ENCODE assay signal across 16 cellular contexts in the genomic region with DNA sequence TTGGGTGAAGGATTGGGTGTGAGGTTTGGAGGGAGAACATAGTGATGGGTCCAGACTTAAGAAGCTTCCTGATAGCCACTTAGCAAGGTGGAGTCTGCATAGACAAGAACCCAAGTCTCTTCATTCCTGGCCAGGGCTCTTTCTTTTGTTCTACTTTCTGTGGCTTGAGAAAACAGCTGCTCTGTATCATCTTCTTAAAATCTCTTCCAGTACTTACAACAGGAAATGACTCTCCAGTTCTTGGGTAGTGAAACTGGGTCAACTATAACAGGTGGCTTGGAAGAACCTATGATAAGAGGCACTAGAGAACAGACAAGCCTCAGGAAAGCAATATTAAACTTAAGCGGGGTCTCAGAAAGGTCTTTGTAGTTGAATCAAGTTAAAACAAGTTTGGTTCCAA.
DNase-seq lines count a peak whose midpoint lies in the region; ATAC-seq, FAIRE-seq and TF ChIP-seq lines count a peak whose summit lies in the region.
"Had no signal": no experiment of that assay in that cellular context is flagged by ENCODE, and none has a peak within 500 bp of the region (broad histone marks: within the 10 kb centered on the region; RNA-seq: fewer than 3 reads in every experiment).

No MANE protein-coding gene starts in this region.

- no peaks in the 10 kb centered on the region for H3K79me2 ChIP-seq in ACC112 (ENCODE audit: control insufficient read depth, insufficient read depth, low read length, unreplicated experiment)

- ATAC-seq in HG02885 (IDR thresholded peaks at IDR 0.05; ENCODE audit: poor library complexity, unreplicated experiment): no peak
- ATAC-seq in CD8-positive, alpha-beta T cell: no peak

- no peak overlapping the region for H3K4me3 Mint-ChIP-seq in brain
- H3K4me3 Mint-ChIP-seq in CD8-positive, alpha-beta T cell: no peak overlapping the region
- H3K4me3 Mint-ChIP-seq: CD4-positive, alpha-beta T cell had no signal

- H3K18ac ChIP-seq in mesenchymal stem cell (ENCODE audit: low read depth in 1 of 2, low read length in 2 of 2): peak overlapping the region in 1 of 2 experiments; percentile 47

- no peak overlapping the region for H4K91ac ChIP-seq in mesenchymal stem cell (ENCODE audit: low read length)

- no peak overlapping the region for H4K8ac ChIP-seq in mesenchymal stem cell (ENCODE audit: low read length)

- H3K14ac ChIP-seq in mesenchymal stem cell (ENCODE audit: low read length in 2 of 2): no peak overlapping the region

- peak overlapping the region in 3 of 5 experiments; percentile 37 to 86 (median 80) for H3K27ac Mint-ChIP-seq in brain
- H3K27ac Mint-ChIP-seq in CD8-positive, alpha-beta T cell: no peak overlapping the region
- H3K27ac Mint-ChIP-seq: activated T-helper 2 cell treated with anti-CD3 and anti-CD28 coated beads, Interferon-gamma antibody, Interleukin-2, Interleukin-4, amounts not matched to agents 10 μg/mL and 5 μg/mL and 100 μg/mL, durations not matched to agents 14 hours and 24 hours and 36 hours; CD4-positive, alpha-beta T cell had no signal

- DNase-seq in HCEC 1CT (peak; percentile 84), mesenchymal stem cell (peak; percentile 42), urothelium cell line (ENCODE audit: low spot score) (no peak), C1 segment of cervical spinal cord (lab: John Stamatoyannopoulos, UW) (no peak)
- no peak for DNase-seq in CD8-positive, alpha-beta T cell
- DNase-seq: CD4-positive, alpha-beta T cell; head of caudate nucleus; KBM-7; NCI-H226; WERI-Rb-1 had no signal

- POLR2A ChIA-PET in CD8-positive, alpha-beta T cell (lab: Charles Lee): no interaction called here

- no peak overlapping the region for H2BK120ac ChIP-seq in mesenchymal stem cell (ENCODE audit: low read depth, low read length)

- H2BK15ac ChIP-seq in mesenchymal stem cell (ENCODE audit: low read depth, poor library complexity, severe bottlenecking): no peak overlapping the region

- no peak overlapping the region for H3K4me2 ChIP-seq in mesenchymal stem cell (ENCODE audit: low read length, poor library complexity, severe bottlenecking)

- TF ChIP-seq CTCF in brain (conservative IDR thresholded peaks at IDR 0.05): no peak
- TF ChIP-seq CTCF in CD8-positive, alpha-beta T cell (IDR thresholded peaks at IDR 0.05): no peak

- peak overlapping the region; percentile 58 for H3K9ac ChIP-seq in mesenchymal stem cell (ENCODE audit: low read length)

- no peaks in the 10 kb centered on the region for H3K36me3 ChIP-seq in ACC112 (ENCODE audit: insufficient read depth, low read length)
- H3K36me3 ChIP-seq in mesenchymal stem cell (ENCODE audit: control insufficient read depth in 1 of 2, insufficient read depth in 2 of 2, low read depth in 1 of 2, low read length in 2 of 2): no peaks in the 10 kb centered on the region
- no peaks in the 10 kb centered on the region for H3K36me3 ChIP-seq in CD8-positive, alpha-beta T cell (ENCODE audit: insufficient read depth, low read length)
- H3K36me3 ChIP-seq: tibial artery, WERI-Rb-1 had no signal

- H3K4me3 ChIP-seq in ACC112 (ENCODE audit: low read depth, low read length): no peak overlapping the region
- no peak overlapping the region for H3K4me3 ChIP-seq in mesenchymal stem cell (ENCODE audit: insufficient read depth in 1 of 2, low read depth in 1 of 2, low read length in 2 of 2)
- H3K4me3 ChIP-seq in CD8-positive, alpha-beta T cell (ENCODE audit: low read depth, low read length): no peak overlapping the region
- H3K4me3 ChIP-seq: tibial artery had no signal

- WGBS in mesenchymal stem cell: 80% methylated on average over 1 of the region's 1 CpG

- no peaks in the 10 kb centered on the region for H3K79me1 ChIP-seq in mesenchymal stem cell (replicated peaks; ENCODE audit: low read length, poor library complexity, severe bottlenecking)

- H2AFZ ChIP-seq in ACC112 (ENCODE audit: low read length, unreplicated experiment): peak overlapping the region; percentile 70
- H2AFZ ChIP-seq in mesenchymal stem cell (ENCODE audit: low read depth, low read length): no peak overlapping the region

- H2BK5ac ChIP-seq in mesenchymal stem cell (ENCODE audit: low read depth, low read length, poor library complexity, severe bottlenecking): no peak overlapping the region

- H3K27ac ChIP-seq in ACC112 (ENCODE audit: low read depth, low read length) (no peak overlapping the region), mesenchymal stem cell (ENCODE audit: low read length, poor library complexity, severe bottlenecking) (no peak overlapping the region)
- H3K27ac ChIP-seq in CD8-positive, alpha-beta T cell (ENCODE audit: low read depth, low read length): no peak overlapping the region
- H3K27ac ChIP-seq: tibial artery, WERI-Rb-1 had no signal

- H3K9me3 Mint-ChIP-seq in brain: no peaks in the 10 kb centered on the region
- H3K9me3 Mint-ChIP-seq in CD8-positive, alpha-beta T cell: no peaks in the 10 kb centered on the region
- H3K9me3 Mint-ChIP-seq: activated T-helper 2 cell treated with anti-CD3 and anti-CD28 coated beads, Interferon-gamma antibody, Interleukin-2, Interleukin-4, amounts not matched to agents 10 μg/mL and 5 μg/mL and 100 μg/mL, durations not matched to agents 14 hours and 24 hours and 36 hours; CD4-positive, alpha-beta T cell had no signal

- CTCF ChIA-PET in CD8-positive, alpha-beta T cell (lab: Charles Lee): interaction anchor here (0.8 kb wide), 1 partner anchor 13 kb away, joined by 4 read pairs; no protein-coding TSS in a partner anchor

- no peak overlapping the region for H3K23ac ChIP-seq in mesenchymal stem cell (ENCODE audit: low read length in 2 of 2)

- peaks cover 3% of the 10 kb centered on the region for H3K9me3 ChIP-seq in mesenchymal stem cell (ENCODE audit: control insufficient read depth, low read length)
- H3K9me3 ChIP-seq in CD8-positive, alpha-beta T cell (ENCODE audit: low read length): no peaks in the 10 kb centered on the region
- H3K9me3 ChIP-seq: tibial artery had no signal

- H3K27me3 ChIP-seq in ACC112 (ENCODE audit: insufficient read depth, low read length) (no peaks in the 10 kb centered on the region), mesenchymal stem cell (ENCODE audit: control insufficient read depth in 1 of 2, insufficient read depth in 1 of 2, low read length in 2 of 2) (no peaks in the 10 kb centered on the region)
- no peaks in the 10 kb centered on the region for H3K27me3 ChIP-seq in CD8-positive, alpha-beta T cell (ENCODE audit: insufficient read depth, low read length)
- H3K27me3 ChIP-seq: tibial artery had no signal

- peaks cover 12% of the 10 kb centered on the region for H3K4me1 ChIP-seq in ACC112 (ENCODE audit: control insufficient read depth, insufficient read depth, low read length, unreplicated experiment)
- H3K4me1 ChIP-seq in mesenchymal stem cell (ENCODE audit: control insufficient read depth, insufficient read depth, low read depth, low read length): no peaks in the 10 kb centered on the region
- no peaks in the 10 kb centered on the region for H3K4me1 ChIP-seq in CD8-positive, alpha-beta T cell (ENCODE audit: insufficient read depth, low read length)
- H3K4me1 ChIP-seq: tibial artery had no signal

- intact Hi-C loops in CD8-positive, alpha-beta T cell (cut with DNase I, micrococcal nuclease): no loop called here

- peaks cover 7% of the 10 kb centered on the region for H3K4me1 Mint-ChIP-seq in brain
- peaks cover 6% of the 10 kb centered on the region for H3K4me1 Mint-ChIP-seq in CD8-positive, alpha-beta T cell (ENCODE audit: low read depth)

- H2AK5ac ChIP-seq in mesenchymal stem cell (ENCODE audit: low read length, severe bottlenecking): no peak overlapping the region

- no peak overlapping the region for H3K4ac ChIP-seq in mesenchymal stem cell (ENCODE audit: low read depth in 1 of 2, low read length in 2 of 2)

- peaks cover 3% of the 10 kb centered on the region for H3K27me3 Mint-ChIP-seq in brain
- H3K27me3 Mint-ChIP-seq in CD8-positive, alpha-beta T cell (ENCODE audit: low read depth): peaks cover 2% of the 10 kb centered on the region

- H3K36me3 Mint-ChIP-seq in brain: no peaks in the 10 kb centered on the region
- no peaks in the 10 kb centered on the region for H3K36me3 Mint-ChIP-seq in CD8-positive, alpha-beta T cell

- H2BK12ac ChIP-seq in mesenchymal stem cell (ENCODE audit: low read length in 2 of 2): no peak overlapping the region

- FAIRE-seq in urothelium cell line (lab: Jason Lieb, UNC): no peak
- FAIRE-seq: H1 had no signal

Comparison
In these comparisons a context has a peak if more than half of its experiments do, and no peak if none do; other contexts are left out.
1. DNase-seq: peak in HCEC 1CT (single experiment) and mesenchymal stem cell (single experiment); none in CD8-positive, alpha-beta T cell (0 of 7), urothelium cell line (single experiment) and C1 segment of cervical spinal cord (0 of 14).